ENCODE assay signal across 21 cellular contexts in the genomic region with DNA sequence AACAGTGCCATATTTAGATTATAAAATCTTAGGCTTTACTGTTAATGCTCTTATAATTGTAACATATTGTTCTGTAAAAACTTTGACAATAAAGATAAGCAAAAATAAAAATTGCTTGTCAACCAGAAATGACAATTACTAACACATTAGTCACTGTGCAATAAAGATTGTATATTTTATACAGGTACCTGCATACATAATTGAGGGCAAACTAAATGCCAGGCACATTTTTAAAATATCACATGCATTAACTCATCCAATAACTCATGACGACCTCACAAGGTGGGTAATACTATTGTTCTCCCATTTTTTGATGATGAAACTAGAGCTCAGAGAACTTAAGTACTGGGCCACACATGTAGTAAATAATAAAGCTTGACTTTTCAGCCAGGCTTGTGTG.
"Had no signal": no experiment of that assay in that cellular context is flagged by ENCODE, and none has a peak within 500 bp of the region (broad histone marks: within the 10 kb centered on the region; RNA-seq: fewer than 3 reads in every experiment).

No MANE protein-coding gene starts in this region.

- ATAC-seq: activated T-cell treated with anti-CD3 and anti-CD28 coated beads, Interleukin-2, amount 50 U/mL, for 4 hours; esophagus mucosa; left lobe of liver had no signal

- H3K27ac Mint-ChIP-seq: activated CD4-positive, alpha-beta T cell treated with anti-CD3 and anti-CD28 coated beads, Interleukin-2, amount 10 ng/mL, durations not matched to agents 7 days and 5 days; activated naive CD4-positive, alpha-beta T cell treated with anti-CD3 and anti-CD28 coated beads for 36 hours; nephron progenitor cell; stimulated activated naive CD8-positive, alpha-beta T cell treated with anti-CD3 and anti-CD28 coated beads, Interleukin-15, Interleukin-2, amounts not matched to agents 100 ng/mL and 50 ng/mL, for 24 hours; T-helper 1 cell treated with Interleukin-12 subunit alpha and Interleukin-12 subunit beta and Interleukin-4 antibody, amounts not matched to agents 30 μg/mL and 1 μg/mL, for 36 hours had no signal

- H3K4me3 Mint-ChIP-seq: activated CD4-positive, alpha-beta T cell treated with anti-CD3 and anti-CD28 coated beads, Interleukin-2, amount 10 ng/mL, durations not matched to agents 7 days and 5 days; activated naive CD4-positive, alpha-beta T cell treated with anti-CD3 and anti-CD28 coated beads for 36 hours; activated T-cell treated with anti-CD3 and anti-CD28 coated beads, Interleukin-2, amount 50 U/mL, for 4 hours; nephron progenitor cell; stimulated activated naive CD8-positive, alpha-beta T cell treated with anti-CD3 and anti-CD28 coated beads, Interleukin-15, Interleukin-2, amounts not matched to agents 100 ng/mL and 50 ng/mL, for 24 hours; T-helper 1 cell treated with Interleukin-12 subunit alpha and Interleukin-12 subunit beta and Interleukin-4 antibody, amounts not matched to agents 30 μg/mL and 1 μg/mL, for 36 hours had no signal

- H3K36me3 ChIP-seq: right atrium auricular region, tibial nerve, vagina had no signal

- DNase-seq: activated CD4-positive, alpha-beta T cell treated with anti-CD3 and anti-CD28 coated beads, Interleukin-2, amount 10 ng/mL, durations not matched to agents 7 days and 5 days; activated CD8-positive, alpha-beta memory T cell treated with anti-CD3 and anti-CD28 coated beads, Interleukin-2, amount 50 U/mL, for 4 hours; activated naive CD4-positive, alpha-beta T cell treated with anti-CD3 and anti-CD28 coated beads for 36 hours; activated T-cell treated with anti-CD3 and anti-CD28 coated beads, Interleukin-2, amount 50 U/mL, for 4 hours; anterior cingulate cortex; cerebellar nuclear complex; cortex of kidney; glutamatergic neuron; hippocampal formation; islet precursor cell; midbrain; nephron progenitor cell; occipital lobe had no signal

- H3K4me3 ChIP-seq: right atrium auricular region, tibial nerve, vagina had no signal

- FAIRE-seq: endometrium had no signal

- H3K4me1 Mint-ChIP-seq: activated CD4-positive, alpha-beta T cell treated with anti-CD3 and anti-CD28 coated beads, Interleukin-2, amount 10 ng/mL, durations not matched to agents 7 days and 5 days; nephron progenitor cell had no signal

- H3K27ac ChIP-seq: right atrium auricular region, tibial nerve, vagina had no signal

- H3K27me3 ChIP-seq: right atrium auricular region, tibial nerve, vagina had no signal

- H3K4me1 ChIP-seq: right atrium auricular region, tibial nerve, vagina had no signal

- H3K27me3 Mint-ChIP-seq: activated CD4-positive, alpha-beta T cell treated with anti-CD3 and anti-CD28 coated beads, Interleukin-2, amount 10 ng/mL, durations not matched to agents 7 days and 5 days; stimulated activated naive CD8-positive, alpha-beta T cell treated with anti-CD3 and anti-CD28 coated beads, Interleukin-15, Interleukin-2, amounts not matched to agents 100 ng/mL and 50 ng/mL, for 24 hours had no signal
